12 cellular contexts compared by ENCODE assay signal in the genomic region with DNA sequence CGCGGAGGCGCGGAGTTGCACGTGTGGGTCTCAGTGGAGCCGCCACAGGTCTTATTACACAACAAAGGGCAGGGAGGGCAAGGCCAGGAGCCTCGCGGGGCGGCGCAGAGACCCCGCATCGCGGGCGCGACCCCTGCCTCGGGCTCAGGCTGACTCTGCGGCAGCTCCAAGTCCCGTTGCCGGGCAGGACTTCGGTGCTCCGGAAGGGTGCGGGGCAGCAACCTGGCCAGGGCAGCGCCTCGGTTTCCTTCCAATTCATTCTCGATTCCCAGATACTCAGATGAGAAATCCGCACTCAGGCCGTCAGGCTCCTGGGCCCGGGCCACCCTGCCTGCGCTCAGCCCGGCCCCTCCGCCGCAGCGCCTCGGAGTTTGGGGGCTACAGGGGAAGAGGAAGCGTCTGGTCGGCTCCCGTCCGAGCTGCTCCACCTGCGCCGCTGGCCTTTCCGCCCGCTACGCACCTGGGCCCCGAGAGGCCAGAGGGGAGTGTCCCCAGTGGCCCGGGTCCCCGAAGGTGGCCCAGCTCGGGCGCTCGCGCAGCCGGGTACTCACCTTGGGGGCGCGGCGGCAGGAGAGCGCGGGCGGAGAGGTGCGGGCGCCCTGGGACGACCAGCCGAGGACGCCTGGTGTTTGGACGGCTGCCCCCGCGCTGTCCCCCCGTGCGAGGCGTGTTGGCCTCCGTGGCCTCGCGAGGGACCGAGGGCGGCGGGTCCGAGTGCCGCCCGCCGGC. TPM values are rescaled to one million over a fixed set of nuclear protein-coding genes. Genes with fewer than 3 reads are reported as not detected.
DNase-seq lines count a peak whose midpoint lies in the region; ATAC-seq and TF ChIP-seq lines count a peak whose summit lies in the region.
"Had no signal": no experiment of that assay in that cellular context is flagged by ENCODE, and none has a peak within 500 bp of the region (broad histone marks: within the 10 kb centered on the region; RNA-seq: fewer than 3 reads in every experiment).

No MANE protein-coding gene starts in this region.

- no peak overlapping the region for H3K18ac ChIP-seq in mesenchymal stem cell (ENCODE audit: low read depth in 1 of 2, low read length in 2 of 2)

- H3K4ac ChIP-seq in mesenchymal stem cell (ENCODE audit: low read depth in 1 of 2, low read length in 2 of 2), result no peak overlapping the region

- H2BK15ac ChIP-seq in mesenchymal stem cell (ENCODE audit: low read depth, poor library complexity, severe bottlenecking), result no peak overlapping the region

- peak overlapping the region; percentile 45; the same call in 1 of the 2 replicates for H3K4me3 ChIP-seq in HAP-1
- peak overlapping the region; percentile 99 for H3K4me3 ChIP-seq in coronary artery
- H3K4me3 ChIP-seq in left lung, result peak overlapping the region; percentile 15 to 41
- H3K4me3 ChIP-seq in sigmoid colon, result peak overlapping the region in 3 of 4 donors; percentile 31 to 95 (median 66)
- peak overlapping the region in 1 of 2 experiments; percentile 29 for H3K4me3 ChIP-seq in mesenchymal stem cell (ENCODE audit: insufficient read depth in 1 of 2, low read depth in 1 of 2, low read length in 2 of 2)

- H3K79me1 ChIP-seq in mesenchymal stem cell (replicated peaks; ENCODE audit: low read length, poor library complexity, severe bottlenecking), result no peaks in the 10 kb centered on the region

- no peak overlapping the region for H3K14ac ChIP-seq in mesenchymal stem cell (ENCODE audit: low read length in 2 of 2)

- no peak overlapping the region for H2AK5ac ChIP-seq in mesenchymal stem cell (ENCODE audit: low read length, severe bottlenecking)

- TF ChIP-seq POLR2A in sigmoid colon (IDR thresholded peaks at IDR 0.05), result no peak

- no peaks in the 10 kb centered on the region for H3K36me3 ChIP-seq in HAP-1 (replicated peaks)
- no peaks in the 10 kb centered on the region for H3K36me3 ChIP-seq in left lung
- H3K36me3 ChIP-seq in sigmoid colon, result no peaks in the 10 kb centered on the region
- peaks cover 0 to 3% of the 10 kb centered on the region in 2 experiments for H3K36me3 ChIP-seq in mesenchymal stem cell (ENCODE audit: control insufficient read depth in 1 of 2, insufficient read depth in 2 of 2, low read depth in 1 of 2, low read length in 2 of 2)
- H3K36me3 ChIP-seq: BE2C had no signal

- H3K27ac ChIP-seq in coronary artery (peak overlapping the region; percentile 97 to 100), left lung (peak overlapping the region; percentile 50 to 70), sigmoid colon (peak overlapping the region; percentile 35 to 60 (median 40)), mesenchymal stem cell (ENCODE audit: low read length, poor library complexity, severe bottlenecking) (no peak overlapping the region)

- no peak overlapping the region for H2AFZ ChIP-seq in mesenchymal stem cell (ENCODE audit: low read depth, low read length)

- H2BK5ac ChIP-seq in mesenchymal stem cell (ENCODE audit: low read depth, low read length, poor library complexity, severe bottlenecking), result no peak overlapping the region

- peak; percentile 4 for ATAC-seq in left lung

- H3K4me1 ChIP-seq in HAP-1 (peaks cover 7% of the 10 kb centered on the region), left lung (peaks cover 4 to 33% of the 10 kb centered on the region in 2 donors), sigmoid colon (peaks cover 0 to 55% (median 52%) of the 10 kb centered on the region in 4 donors), mesenchymal stem cell (ENCODE audit: control insufficient read depth, insufficient read depth, low read depth, low read length) (peaks cover 19% of the 10 kb centered on the region)
- H3K4me1 ChIP-seq: BE2C had no signal

- H2BK12ac ChIP-seq in mesenchymal stem cell (ENCODE audit: low read length in 2 of 2), result no peak overlapping the region

- TF ChIP-seq CTCF in coronary artery (IDR thresholded peaks at IDR 0.05), result no peak
- TF ChIP-seq CTCF in left lung (IDR thresholded peaks at IDR 0.05), result no peak
- no peak for TF ChIP-seq CTCF in sigmoid colon (IDR thresholded peaks at IDR 0.05)

- no peak overlapping the region for H4K8ac ChIP-seq in mesenchymal stem cell (ENCODE audit: low read length)

- H4K91ac ChIP-seq in mesenchymal stem cell (ENCODE audit: low read length), result no peak overlapping the region

- H3K27me3 ChIP-seq in HAP-1 (ENCODE audit: low read depth) (no peaks in the 10 kb centered on the region), left lung (peaks cover 69 to 97% of the 10 kb centered on the region in 2 donors), sigmoid colon (peaks cover 74 to 93% (median 87%) of the 10 kb centered on the region in 3 donors), mesenchymal stem cell (ENCODE audit: control insufficient read depth in 1 of 2, insufficient read depth in 1 of 2, low read length in 2 of 2) (peaks cover 71 to 75% of the 10 kb centered on the region in 2 experiments)

- no peak overlapping the region for H3K23ac ChIP-seq in mesenchymal stem cell (ENCODE audit: low read length in 2 of 2)

- no peak overlapping the region for H3K4me2 ChIP-seq in mesenchymal stem cell (ENCODE audit: low read length, poor library complexity, severe bottlenecking)

- intact Hi-C loops in left lung (cut with DNase I) (no loop called here), sigmoid colon (cut with DNase I) (loop anchor here (5.0 kb wide), 1 partner anchor 214 kb away; no protein-coding TSS in a partner anchor)

- 4 to 7% methylated on average over 78 of the region's 78 CpGs for WGBS in sigmoid colon, 2 donors
- 4% methylated on average over 61 of the region's 78 CpGs for WGBS in mesenchymal stem cell

- DNase-seq in HAP-1 (ENCODE audit: low spot score in 2 of 2) (no peak), coronary artery (ENCODE audit: low spot score) (no peak), left lung (peak; percentile 33 to 82), sigmoid colon (peak; percentile 52), RPMI8226 (no peak), SIG-M5 treated with dmso at 0.1 percent for 504 hours (lab: John Stamatoyannopoulos, UW; ENCODE audit: unreplicated experiment) (no peak), mesenchymal stem cell (no peak)
- no peak for DNase-seq in activated effector memory CD4-positive, alpha-beta T cell treated with Interleukin-2 at 50 U/mL for 16 hours
- DNase-seq: amygdala, BE2C, NCI-H1048 had no signal

- H3K9ac ChIP-seq in mesenchymal stem cell (ENCODE audit: low read length), result no peak overlapping the region

- in situ Hi-C loops in HAP-1 (cut with MboI; ENCODE audit: low sequenced_read_pairs), result no loop called here

- H3K9me3 ChIP-seq in HAP-1 (no peaks in the 10 kb centered on the region), left lung (no peaks in the 10 kb centered on the region), sigmoid colon (no peaks in the 10 kb centered on the region), mesenchymal stem cell (ENCODE audit: control insufficient read depth, low read length) (no peaks in the 10 kb centered on the region)
- H3K9me3 ChIP-seq: BE2C had no signal

- H2BK120ac ChIP-seq in mesenchymal stem cell (ENCODE audit: low read depth, low read length), result no peak overlapping the region

- no peak for TF ChIP-seq EP300 in sigmoid colon (IDR thresholded peaks at IDR 0.05)

RNA-seq across cellular contexts. Expression of gene PRDM16, which starts 1.2 kb away (rescaled TPM):
- total RNA-seq in left lung (10 to 100 TPM; 14.9 to 18.0 TPM), sigmoid colon (1 to 10 TPM in 1 of 4 donors, under 1 TPM in 3; 0.14 to 1.1 (median 0.60) TPM)
- 1 to 10 TPM in 1 of 3 donors, under 1 TPM in 2; under 0.01 to 1.7 (median 0.46) TPM for polyA plus RNA-seq in sigmoid colon
- 0.06 TPM for polyA plus RNA-seq in mesenchymal stem cell (2013, experiment 1 of 2)
- polyA plus RNA-seq in mesenchymal stem cell (2013, experiment 2 of 2), result 0.11 TPM
- total RNA-seq: mononuclear cell had no signal

RNA-seq across cellular contexts. Expression of gene ACTRT2, which starts 46.6 kb away (rescaled TPM):
- total RNA-seq in left lung (not detected), sigmoid colon (not detected)
- not detected for polyA plus RNA-seq in sigmoid colon
- polyA plus RNA-seq in mesenchymal stem cell (2013, experiment 1 of 2), result not detected
- not detected for polyA plus RNA-seq in mesenchymal stem cell (2013, experiment 2 of 2)
- total RNA-seq: mononuclear cell had no signal

Comparison
In these comparisons a context has a peak if more than half of its experiments do, and no peak if none do; other contexts are left out.
1. DNase-seq: peak in left lung (2 of 2) and sigmoid colon (single experiment); none in HAP-1 (0 of 2), coronary artery (single experiment), RPMI8226 (single experiment), SIG-M5 treated with dmso at 0.1 percent for 504 hours (single experiment), activated effector memory CD4-positive, alpha-beta T cell treated with Interleukin-2 at 50 U/mL for 16 hours (single experiment) and mesenchymal stem cell (single experiment).
2. RNA of gene PRDM16, which starts 1.2 kb away (total RNA-seq): 14.9 to 18.0 TPM in left lung; 0.14 to 1.1 TPM in sigmoid colon; every median in the first group is over 4 times any median in the second.